ENCODE assay signal across 25 cellular contexts in genomic region chr3:139686206-139686605, GRCh38. TPM values are rescaled to one million over a fixed set of nuclear protein-coding genes. Genes with fewer than 3 reads are reported as not detected.
A peak's percentile ranks its signal among the peaks of the same experiment; 100 is the strongest.
DNase-seq lines count a peak whose midpoint lies in the region; ATAC-seq, FAIRE-seq and TF ChIP-seq lines count a peak whose summit lies in the region.
"Had no signal": no experiment of that assay in that cellular context is flagged by ENCODE, and none has a peak within 500 bp of the region (broad histone marks: within the 10 kb centered on the region; RNA-seq: fewer than 3 reads in every experiment).

No MANE protein-coding gene starts in this region.

- H3K9me3 Mint-ChIP-seq in dendritic cell treated with granulocyte-macrophage colony-stimulating factor and Interleukin-4, amounts not matched to agents 40 ng/mL and 50 ng/mL, for 4 days: no peaks in the 10 kb centered on the region
- H3K9me3 Mint-ChIP-seq: CD4-positive, alpha-beta T cell; CD8-positive, alpha-beta T cell had no signal

- H3K27me3 ChIP-seq in left ventricle myocardium inferior (ENCODE audit: low read depth) (peaks cover 18% of the 10 kb centered on the region), right atrium auricular region (no peaks in the 10 kb centered on the region), bronchial epithelial cell (ENCODE audit: control insufficient read depth, insufficient read depth, low read length) (peaks cover 2% of the 10 kb centered on the region), adrenal gland (no peaks in the 10 kb centered on the region), mesenchymal stem cell (ENCODE audit: control insufficient read depth in 1 of 2, insufficient read depth in 1 of 2, low read length in 2 of 2) (peaks cover 22 to 49% of the 10 kb centered on the region in 2 experiments)
- H3K27me3 ChIP-seq: BLaER1 treated with 17β-estradiol and CSF1 and Interleukin-3, amounts not matched to agents 10 nM and 100 nM had no signal

- no peak overlapping the region for H3K4me3 ChIP-seq in left ventricle myocardium inferior
- H3K4me3 ChIP-seq in right atrium auricular region: no peak overlapping the region
- no peak overlapping the region for H3K4me3 ChIP-seq in bronchial epithelial cell (ENCODE audit: low read depth, low read length)
- H3K4me3 ChIP-seq in adrenal gland: no peak overlapping the region
- no peak overlapping the region for H3K4me3 ChIP-seq in mesenchymal stem cell (ENCODE audit: insufficient read depth in 1 of 2, low read depth in 1 of 2, low read length in 2 of 2)
- H3K4me3 ChIP-seq: A549; BLaER1 treated with 17β-estradiol and CSF1 and Interleukin-3, amounts not matched to agents 10 nM and 100 nM had no signal

- 82 to 98% (median 86%) methylated on average over 3 of the region's 3 CpGs for WGBS in adrenal gland, 4 donors
- 76% methylated on average over 3 of the region's 3 CpGs for WGBS in mesenchymal stem cell

- TF ChIP-seq POLR2A in adrenal gland (IDR thresholded peaks at IDR 0.05): no peak

- H3K4me1 Mint-ChIP-seq in dendritic cell treated with granulocyte-macrophage colony-stimulating factor and Interleukin-4, amounts not matched to agents 40 ng/mL and 50 ng/mL, for 4 days (ENCODE audit: low read depth): peaks cover 49% of the 10 kb centered on the region
- H3K4me1 Mint-ChIP-seq: B cell had no signal

- no peak overlapping the region for H3K27ac ChIP-seq in left ventricle myocardium inferior (replicated peaks)
- no peak overlapping the region for H3K27ac ChIP-seq in right atrium auricular region
- no peak overlapping the region for H3K27ac ChIP-seq in adrenal gland
- H3K27ac ChIP-seq in mesenchymal stem cell (ENCODE audit: low read length, poor library complexity, severe bottlenecking): no peak overlapping the region
- H3K27ac ChIP-seq: 22Rv1; A549; BLaER1 treated with 17β-estradiol and CSF1 and Interleukin-3, amounts not matched to agents 10 nM and 100 nM; C4-2B had no signal

- no peaks in the 10 kb centered on the region for H3K79me1 ChIP-seq in mesenchymal stem cell (replicated peaks; ENCODE audit: low read length, poor library complexity, severe bottlenecking)

- no peak overlapping the region for H2BK120ac ChIP-seq in mesenchymal stem cell (ENCODE audit: low read depth, low read length)

- no peak overlapping the region for H2AK5ac ChIP-seq in mesenchymal stem cell (ENCODE audit: low read length, severe bottlenecking)

- no peak overlapping the region for H3K9ac ChIP-seq in mesenchymal stem cell (ENCODE audit: low read length)
- H3K9ac ChIP-seq: BLaER1 treated with 17β-estradiol and CSF1 and Interleukin-3, amounts not matched to agents 10 nM and 100 nM had no signal

- no peak overlapping the region for H4K91ac ChIP-seq in mesenchymal stem cell (ENCODE audit: low read length)

- H4K8ac ChIP-seq in mesenchymal stem cell (ENCODE audit: low read length): no peak overlapping the region

- no peaks in the 10 kb centered on the region for H3K36me3 Mint-ChIP-seq in dendritic cell treated with granulocyte-macrophage colony-stimulating factor and Interleukin-4, amounts not matched to agents 40 ng/mL and 50 ng/mL, for 4 days (ENCODE audit: low read depth)
- H3K36me3 Mint-ChIP-seq: CD8-positive, alpha-beta T cell had no signal

- TF ChIP-seq CTCF in left ventricle myocardium inferior (IDR thresholded peaks at IDR 0.05; ENCODE audit: borderline replicate concordance): no peak
- TF ChIP-seq CTCF in right atrium auricular region (IDR thresholded peaks at IDR 0.05): no peak
- TF ChIP-seq CTCF in bronchial epithelial cell (IDR thresholded peaks at IDR 0.05; ENCODE audit: insufficient read depth, low read length, severe bottlenecking): no peak
- TF ChIP-seq CTCF in adrenal gland (IDR thresholded peaks at IDR 0.05): no peak

- H3K14ac ChIP-seq in mesenchymal stem cell (ENCODE audit: low read length in 2 of 2): no peak overlapping the region

- peak overlapping the region; percentile 87 for H3K27ac Mint-ChIP-seq in dendritic cell treated with granulocyte-macrophage colony-stimulating factor and Interleukin-4, amounts not matched to agents 40 ng/mL and 50 ng/mL, for 4 days
- H3K27ac Mint-ChIP-seq: B cell; CD4-positive, alpha-beta T cell; CD8-positive, alpha-beta T cell had no signal

- no peak overlapping the region for H3K23ac ChIP-seq in mesenchymal stem cell (ENCODE audit: low read length in 2 of 2)

- H3K4me2 ChIP-seq in mesenchymal stem cell (ENCODE audit: low read length, poor library complexity, severe bottlenecking): no peak overlapping the region
- H3K4me2 ChIP-seq: A549 had no signal

- H3K18ac ChIP-seq in mesenchymal stem cell (ENCODE audit: low read depth in 1 of 2, low read length in 2 of 2): no peak overlapping the region

- H2BK12ac ChIP-seq in mesenchymal stem cell (ENCODE audit: low read length in 2 of 2): no peak overlapping the region

- H3K36me3 ChIP-seq in left ventricle myocardium inferior (no peaks in the 10 kb centered on the region), right atrium auricular region (no peaks in the 10 kb centered on the region), bronchial epithelial cell (ENCODE audit: control insufficient read depth, insufficient read depth, low read length) (no peaks in the 10 kb centered on the region), adrenal gland (replicated peaks in 1 of 2) (no peaks in the 10 kb centered on the region), mesenchymal stem cell (ENCODE audit: control insufficient read depth in 1 of 2, insufficient read depth in 2 of 2, low read depth in 1 of 2, low read length in 2 of 2) (no peaks in the 10 kb centered on the region)
- H3K36me3 ChIP-seq: BLaER1 treated with 17β-estradiol and CSF1 and Interleukin-3, amounts not matched to agents 10 nM and 100 nM had no signal

- H3K4me3 Mint-ChIP-seq in dendritic cell treated with granulocyte-macrophage colony-stimulating factor and Interleukin-4, amounts not matched to agents 40 ng/mL and 50 ng/mL, for 4 days: no peak overlapping the region
- H3K4me3 Mint-ChIP-seq: B cell; CD4-positive, alpha-beta T cell; CD8-positive, alpha-beta T cell had no signal

- ATAC-seq in Right ventricle myocardium inferior: peak; percentile 59
- peak; percentile 40 for ATAC-seq in left ventricle myocardium superior
- ATAC-seq: A549; CD8-positive, alpha-beta T cell had no signal

- H2BK15ac ChIP-seq in mesenchymal stem cell (ENCODE audit: low read depth, poor library complexity, severe bottlenecking): no peak overlapping the region

- H3K9me3 ChIP-seq in left ventricle myocardium inferior (replicated peaks) (peaks cover 4% of the 10 kb centered on the region), right atrium auricular region (no peaks in the 10 kb centered on the region), adrenal gland (replicated peaks in 1 of 3) (no peaks in the 10 kb centered on the region), mesenchymal stem cell (ENCODE audit: control insufficient read depth, low read length) (peaks cover 9% of the 10 kb centered on the region)
- H3K9me3 ChIP-seq: A549, Caco-2 had no signal

- no peak overlapping the region for H2BK5ac ChIP-seq in mesenchymal stem cell (ENCODE audit: low read depth, low read length, poor library complexity, severe bottlenecking)

- no peak overlapping the region for H2AFZ ChIP-seq in mesenchymal stem cell (ENCODE audit: low read depth, low read length)

- DNase-seq in Right ventricle myocardium inferior (ENCODE audit: missing footprints): no peak
- no peak for DNase-seq in left ventricle myocardium inferior
- no peak for DNase-seq in left ventricle myocardium superior
- no peak for DNase-seq in right atrium auricular region (ENCODE audit: low spot score)
- DNase-seq in bronchial epithelial cell (ENCODE audit: low read depth): no peak
- DNase-seq in adrenal gland: no peak
- DNase-seq in mesenchymal stem cell: no peak
- DNase-seq: AML-193; Caco-2; Calu3; CD4-positive, alpha-beta T cell; CD8-positive, alpha-beta T cell; DMS79 treated with DMSO at 0.1 percent for 48 hours; GF-D8 had no signal

- H3K27me3 Mint-ChIP-seq in dendritic cell treated with granulocyte-macrophage colony-stimulating factor and Interleukin-4, amounts not matched to agents 40 ng/mL and 50 ng/mL, for 4 days: peaks cover 4% of the 10 kb centered on the region

- H3K4me1 ChIP-seq in left ventricle myocardium inferior (no peaks in the 10 kb centered on the region), right atrium auricular region (peaks cover 0 to 3% of the 10 kb centered on the region in 2 donors), adrenal gland (replicated peaks in 1 of 2) (no peaks in the 10 kb centered on the region), mesenchymal stem cell (ENCODE audit: control insufficient read depth, insufficient read depth, low read depth, low read length) (no peaks in the 10 kb centered on the region)
- H3K4me1 ChIP-seq: A549 had no signal

- FAIRE-seq in bronchial epithelial cell (lab: Jason Lieb, UNC): peak; percentile 43
- FAIRE-seq: A549, D721Med, G401.6, GM12891, GM18507 had no signal

- intact Hi-C loops in Right ventricle myocardium inferior (cut with DNase I): no loop called here
- intact Hi-C loops in left ventricle myocardium inferior (cut with micrococcal nuclease): no loop called here
- intact Hi-C loops in left ventricle myocardium superior (cut with micrococcal nuclease): no loop called here
- intact Hi-C loops in dendritic cell treated with granulocyte-macrophage colony-stimulating factor and Interleukin-4, amounts not matched to agents 40 ng/mL and 50 ng/mL, for 4 days (cut with micrococcal nuclease): loop anchor here (10.0 kb wide), 1 partner anchor 161 kb away; no protein-coding TSS in a partner anchor
- intact Hi-C loops in adrenal gland (cut with DNase I): no loop called here

- H3K4ac ChIP-seq in mesenchymal stem cell (ENCODE audit: low read depth in 1 of 2, low read length in 2 of 2): no peak overlapping the region

RNA-seq across cellular contexts. Expression of gene NMNAT3, which starts 8.4 kb away (rescaled TPM):
- total RNA-seq in Right ventricle myocardium inferior (11.0 TPM), left ventricle myocardium inferior (10.7 TPM), left ventricle myocardium superior (15.0 TPM), right atrium auricular region (10 to 100 TPM; 11.0 to 23.4 TPM), bronchial epithelial cell (3.9 and 7.8 TPM in 2 replicates), adrenal gland (10 to 100 TPM in 2 of 8 donors, 1 to 10 TPM in 6; 4.2 to 12.4 (median 7.7) TPM)
- polyA plus RNA-seq in adrenal gland: 1 to 10 TPM; 5.6 to 8.7 (median 8.1) TPM
- polyA plus RNA-seq in mesenchymal stem cell (2013, experiment 1 of 2): 0.10 TPM
- polyA plus RNA-seq in mesenchymal stem cell (2013, experiment 2 of 2): 0.12 TPM
- total RNA-seq: A172 had no signal
